In genomic region chrY:20575531-20576088, GRCh38 we compare ENCODE assay signal across 9 cellular contexts. TPM values are rescaled to one million over a fixed set of nuclear protein-coding genes. Genes with fewer than 3 reads are reported as not detected.
DNase-seq lines count a peak whose midpoint lies in the region; ATAC-seq, FAIRE-seq and TF ChIP-seq lines count a peak whose summit lies in the region.
"Had no signal": no experiment of that assay in that cellular context is flagged by ENCODE, and none has a peak within 500 bp of the region (broad histone marks: within the 10 kb centered on the region; RNA-seq: fewer than 3 reads in every experiment).

TSS of gene EIF1AY (plus strand) at chrY:20575776. CDS start at chrY:20575872, 96 bp downstream.

- peak within 1 kb of the TSS; percentile 97 for H3K27ac Mint-ChIP-seq in activated CD8-positive, alpha-beta memory T cell treated with anti-CD3 and anti-CD28 coated beads, Interleukin-2, amount 10 ng/mL, durations not matched to agents 7 days and 5 days
- H3K27ac Mint-ChIP-seq in activated naive CD8-positive, alpha-beta T cell treated with anti-CD3 and anti-CD28 coated beads for 36 hours, result peak within 1 kb of the TSS; percentile 94

- no peaks in the 10 kb centered on the region for H3K36me3 ChIP-seq in HepG2 (replicated peaks in 1 of 2; ENCODE audit: control insufficient read depth in 1 of 2, insufficient read depth in 2 of 2, low read length in 2 of 2)
- H3K36me3 ChIP-seq: BLaER1 had no signal

- TF ChIP-seq POLR2A in HepG2 (IDR thresholded peaks at IDR 0.05; ENCODE audit: insufficient read depth in 1 of 2, low read depth in 2 of 2, low read length in 2 of 2), result peak; percentile 68 to 85

- peak within 1 kb of the TSS; percentile 54 for H2AFZ ChIP-seq in HepG2 (ENCODE audit: low read length)

- DNase-seq in activated CD8-positive, alpha-beta memory T cell treated with anti-CD3 and anti-CD28 coated beads, Interleukin-2, amount 10 ng/mL, durations not matched to agents 7 days and 5 days, result peak; percentile 94
- no peak for DNase-seq in activated CD8-positive, alpha-beta memory T cell treated with anti-CD3 and anti-CD28 coated beads for 24 hours
- peak; percentile 74 for DNase-seq in NCI-H446 treated with DMSO at 0.1 percent for 48 hours (lab: John Stamatoyannopoulos, UW)
- peak; percentile 83 for DNase-seq in activated naive CD8-positive, alpha-beta T cell treated with anti-CD3 and anti-CD28 coated beads for 36 hours
- peak; percentile 92 for DNase-seq in HepG2 (ENCODE audit: low spot score)
- DNase-seq in stimulated activated naive CD8-positive, alpha-beta T cell treated with anti-CD3 and anti-CD28 coated beads, Interleukin-15, Interleukin-2, amounts not matched to agents 100 U/mL and 50 U/mL, for 24 hours, result peak; percentile 81
- DNase-seq in HuH-7 (ENCODE audit: low spot score), result no peak

- peak; percentile 96 for FAIRE-seq in HepG2 (lab: Jason Lieb, UNC)

- peak within 1 kb of the TSS; percentile 91 for H3K27ac ChIP-seq in HepG2 (ENCODE audit: extremely low read length, insufficient read depth, low read length)
- H3K27ac ChIP-seq: BLaER1 had no signal

- H3K27me3 ChIP-seq in HepG2 (ENCODE audit: control insufficient read depth in 1 of 2, insufficient read depth in 2 of 2, low read length in 2 of 2), result no peaks in the 10 kb centered on the region; a peak in 1 of 5 replicates
- H3K27me3 ChIP-seq: BLaER1 had no signal

- no peak for TF ChIP-seq RAD21 in HepG2 (CRISPR knock-in tag; IDR thresholded peaks at IDR 0.05)

- no peaks in the 10 kb centered on the region for H3K27me3 Mint-ChIP-seq in activated CD8-positive, alpha-beta memory T cell treated with anti-CD3 and anti-CD28 coated beads, Interleukin-2, amount 10 ng/mL, durations not matched to agents 7 days and 5 days
- H3K27me3 Mint-ChIP-seq in activated naive CD8-positive, alpha-beta T cell treated with anti-CD3 and anti-CD28 coated beads for 36 hours, result no peaks in the 10 kb centered on the region

- ATAC-seq in activated CD8-positive, alpha-beta memory T cell treated with anti-CD3 and anti-CD28 coated beads, Interleukin-2, amount 10 ng/mL, durations not matched to agents 7 days and 5 days, result peak; percentile 94
- ATAC-seq in HepG2, result peak; percentile 98
- peak; percentile 98 for ATAC-seq in stimulated activated naive CD8-positive, alpha-beta T cell treated with anti-CD3 and anti-CD28 coated beads, Interleukin-15, Interleukin-2, amounts not matched to agents 100 U/mL and 50 U/mL, for 24 hours
- ATAC-seq in GM18867 (IDR thresholded peaks at IDR 0.05; ENCODE audit: unreplicated experiment), result no peak

- intact Hi-C loops in HepG2 (cut with micrococcal nuclease; ENCODE audit: unreplicated experiment), result loop anchor here (2.0 to 10.0 kb wide), 3 partner anchors 67 to 1141 kb away; partner anchors contain the start of gene KDM5D

- peaks cover 12% of the 10 kb centered on the region for H3K36me3 Mint-ChIP-seq in activated CD8-positive, alpha-beta memory T cell treated with anti-CD3 and anti-CD28 coated beads, Interleukin-2, amount 10 ng/mL, durations not matched to agents 7 days and 5 days
- H3K36me3 Mint-ChIP-seq in activated naive CD8-positive, alpha-beta T cell treated with anti-CD3 and anti-CD28 coated beads for 36 hours, result peaks cover 6% of the 10 kb centered on the region

- peak within 1 kb of the TSS; percentile 67 to 78 (median 75) for H3K4me3 ChIP-seq in HepG2 (replicated peaks in 1 of 3; ENCODE audit: insufficient read depth in 1 of 3, low read depth in 2 of 3, low read length in 3 of 3)
- H3K4me3 ChIP-seq: BLaER1 had no signal

- H3K4me1 Mint-ChIP-seq in activated CD8-positive, alpha-beta memory T cell treated with anti-CD3 and anti-CD28 coated beads, Interleukin-2, amount 10 ng/mL, durations not matched to agents 7 days and 5 days, result peaks cover 26% of the 10 kb centered on the region
- peaks cover 18% of the 10 kb centered on the region for H3K4me1 Mint-ChIP-seq in activated naive CD8-positive, alpha-beta T cell treated with anti-CD3 and anti-CD28 coated beads for 36 hours

- POLR2A ChIA-PET in HepG2 (lab: Yijun Ruan, JAX), result interaction anchor here (0.6 to 1.0 kb wide), 5 partner anchors 17 to 1510 kb away, joined by 3 to 4 read pairs (median 3); no protein-coding TSS in a partner anchor

- BruUV-seq in HepG2 (replicated peaks; lab: Mats Ljungman, UMichigan), result no TSS peak

- H3K4me3 Mint-ChIP-seq in activated CD8-positive, alpha-beta memory T cell treated with anti-CD3 and anti-CD28 coated beads, Interleukin-2, amount 10 ng/mL, durations not matched to agents 7 days and 5 days, result peak within 1 kb of the TSS; percentile 89
- H3K4me3 Mint-ChIP-seq in activated naive CD8-positive, alpha-beta T cell treated with anti-CD3 and anti-CD28 coated beads for 36 hours, result peak within 1 kb of the TSS; percentile 91

- no peaks in the 10 kb centered on the region for H3K9me3 Mint-ChIP-seq in activated CD8-positive, alpha-beta memory T cell treated with anti-CD3 and anti-CD28 coated beads, Interleukin-2, amount 10 ng/mL, durations not matched to agents 7 days and 5 days (ENCODE audit: low read depth)
- H3K9me3 Mint-ChIP-seq in activated naive CD8-positive, alpha-beta T cell treated with anti-CD3 and anti-CD28 coated beads for 36 hours, result no peaks in the 10 kb centered on the region

- WGBS in HepG2 (ENCODE audit: low lambda C conversion rate), result 0% methylated on average over 7 of the region's 29 CpGs

- in situ Hi-C loops in HepG2 (cut with HindIII; ENCODE audit: extremely low pct_ligation_motif_present, low pct_unique_long_range_greater_than_20kb), result no loop called here

- TF ChIP-seq EP300 in HepG2 (IDR thresholded peaks at IDR 0.05; ENCODE audit: low read depth in 2 of 2, low read length in 2 of 2) (no peak), HepG2 (CRISPR knock-in tag; IDR thresholded peaks at IDR 0.05; ENCODE audit: borderline replicate concordance) (no peak)

- H3K9ac ChIP-seq in HepG2 (ENCODE audit: insufficient read depth, low read depth, low read length), result peak within 1 kb of the TSS; percentile 92
- H3K9ac ChIP-seq: BLaER1 had no signal

- peaks cover 21% of the 10 kb centered on the region for H3K79me2 ChIP-seq in HepG2 (ENCODE audit: insufficient read depth, low read length)

- H3K4me1 ChIP-seq in HepG2 (ENCODE audit: insufficient read depth, low read length), result peaks cover 31% of the 10 kb centered on the region; the same call in 1 of the 2 replicates
- H3K4me1 ChIP-seq: BLaER1 had no signal

- H3K4me2 ChIP-seq in HepG2 (ENCODE audit: low read depth, low read length), result peak within 1 kb of the TSS; percentile 58
- H3K4me2 ChIP-seq: BLaER1 had no signal

- no peaks in the 10 kb centered on the region for H3K9me3 ChIP-seq in HepG2 (ENCODE audit: low read length)
- H3K9me3 ChIP-seq: BLaER1 had no signal

- TF ChIP-seq CTCF in HepG2 (CRISPR knock-in tag; IDR thresholded peaks at IDR 0.05), result no peak

- CTCF ChIA-PET in activated CD8-positive, alpha-beta memory T cell treated with anti-CD3 and anti-CD28 coated beads, Interleukin-2, amount 10 ng/mL, durations not matched to agents 7 days and 5 days (lab: Charles Lee), result no interaction called here
- CTCF ChIA-PET in HepG2 (lab: Yijun Ruan, JAX; ENCODE audit: low intra/inter-chr PET ratio, low total read pairs), result no interaction called here

- H4K20me1 ChIP-seq in HepG2 (ENCODE audit: insufficient read depth, low read length), result no peaks in the 10 kb centered on the region
- H4K20me1 ChIP-seq: BLaER1 had no signal

TF ChIP-seq in HepG2, 621 proteins besides CTCF, POLR2A, EP300 and RAD21 (continues in another document):
- TF ChIP-seq TAF1 (CRISPR knock-in tag; IDR thresholded peaks at IDR 0.05) (peak; percentile 69), MYC (CRISPR knock-in tag; IDR thresholded peaks at IDR 0.05; ENCODE audit: borderline replicate concordance) (peak; percentile 30; the same call in 1 of the 2 replicates), ELF1 (CRISPR knock-in tag; IDR thresholded peaks at IDR 0.05) (peak; percentile 79), FOXM1 (CRISPR knock-in tag; IDR thresholded peaks at IDR 0.05) (no peak), ZNF543 (CRISPR knock-in tag; IDR thresholded peaks at IDR 0.05) (no peak), SALL1 (CRISPR knock-in tag; IDR thresholded peaks at IDR 0.05) (0 out of 2 replicates have a peak, but pooled peaks have one; percentile 9), CREM (IDR thresholded peaks at IDR 0.05) (peak; percentile 99), CREM (CRISPR knock-in tag; IDR thresholded peaks at IDR 0.05) (peak; percentile 77)

RNA-seq across cellular contexts. Expression of gene EIF1AY, which starts in this region (rescaled TPM):
- total RNA-seq in activated CD8-positive, alpha-beta memory T cell treated with anti-CD3 and anti-CD28 coated beads, Interleukin-2, amount 10 ng/mL, durations not matched to agents 7 days and 5 days, result 10 to 100 TPM; 69.0 to 96.4 TPM
- 100 to 1,000 TPM; 101 to 103 TPM for total RNA-seq in activated naive CD8-positive, alpha-beta T cell treated with anti-CD3 and anti-CD28 coated beads for 36 hours
- total RNA-seq in HepG2 (2016; rRNA removed; fragmentation: Illumina TruSeq; extraction: Trizol), result 53.2 and 81.8 TPM in 2 replicates
- total RNA-seq in HepG2 (2016; cell fraction: cytosol; rRNA removed; fragmentation: Illumina TruSeq; extraction: Trizol; ENCODE audit: low read depth), result 6.3 and 7.4 TPM in 2 replicates
- 51.3 and 89.4 TPM in 2 replicates for total RNA-seq in HepG2 (2016; cell fraction: insoluble cytoplasmic fraction; rRNA removed; fragmentation: Illumina TruSeq; extraction: Trizol)
- total RNA-seq in HepG2 (2016; cell fraction: membrane; rRNA removed; fragmentation: Illumina TruSeq; extraction: Trizol), result 11.2 and 11.7 TPM in 2 replicates
- 17.0 and 23.2 TPM in 2 replicates for total RNA-seq in HepG2 (2016; cell fraction: nucleus; rRNA removed; fragmentation: Illumina TruSeq; extraction: Trizol)
- polyA plus RNA-seq in HepG2 (2011; rRNA removed), result 17.2 and 20.9 TPM in 2 replicates
- polyA plus RNA-seq in HepG2 (2011; cell fraction: cytosol; rRNA removed), result 4.9 and 9.4 TPM in 2 replicates
- polyA plus RNA-seq in HepG2 (2011; cell fraction: nucleus; rRNA removed), result 3.2 and 7.0 TPM in 2 replicates
- polyA plus RNA-seq in HepG2 (2012), result 44.3 and 51.4 TPM in 2 replicates
- polyA plus RNA-seq in HepG2 (2016; cell fraction: cytosol; fragmentation: Illumina TruSeq; extraction: Trizol; ENCODE audit: low read depth), result 9.9 and 11.4 TPM in 2 replicates
- 120 and 144 TPM in 2 replicates for polyA plus RNA-seq in HepG2 (2016; cell fraction: insoluble cytoplasmic fraction; fragmentation: Illumina TruSeq; extraction: Trizol; ENCODE audit: low read depth)
- polyA plus RNA-seq in HepG2 (2016; cell fraction: membrane; fragmentation: Illumina TruSeq; extraction: Trizol; ENCODE audit: low read depth), result 14.5 and 14.6 TPM in 2 replicates
- polyA plus RNA-seq in HepG2 (2016; cell fraction: nucleus; fragmentation: Illumina TruSeq; extraction: Trizol; ENCODE audit: insufficient read depth, low read depth), result 48.9 and 55.1 TPM in 2 replicates
- 1.2 TPM in 1 of 2 replicates, not detected in the other for polyA minus RNA-seq in HepG2 (2011; rRNA and poly(A)+ RNA removed; ENCODE audit: low replicate concordance)
- 6.4 and 9.0 TPM in 2 replicates for polyA minus RNA-seq in HepG2 (2011; cell fraction: cytosol; rRNA and poly(A)+ RNA removed)
- 8.1 and 9.2 TPM in 2 replicates for polyA minus RNA-seq in HepG2 (2011; cell fraction: nucleus; rRNA and poly(A)+ RNA removed)

Comparison
In these comparisons a context has a peak if more than half of its experiments do, and no peak if none do; other contexts are left out.
1. DNase-seq: peak in activated CD8-positive, alpha-beta memory T cell treated with anti-CD3 and anti-CD28 coated beads, Interleukin-2, amount 10 ng/mL, durations not matched to agents 7 days and 5 days (single experiment), NCI-H446 treated with DMSO at 0.1 percent for 48 hours (single experiment), activated naive CD8-positive, alpha-beta T cell treated with anti-CD3 and anti-CD28 coated beads for 36 hours (single experiment), HepG2 (single experiment) and stimulated activated naive CD8-positive, alpha-beta T cell treated with anti-CD3 and anti-CD28 coated beads, Interleukin-15, Interleukin-2, amounts not matched to agents 100 U/mL and 50 U/mL, for 24 hours (single experiment); none in activated CD8-positive, alpha-beta memory T cell treated with anti-CD3 and anti-CD28 coated beads for 24 hours (single experiment) and HuH-7 (single experiment).